Comparison of ENCODE assay signal across 18 cellular contexts in the genomic region with DNA sequence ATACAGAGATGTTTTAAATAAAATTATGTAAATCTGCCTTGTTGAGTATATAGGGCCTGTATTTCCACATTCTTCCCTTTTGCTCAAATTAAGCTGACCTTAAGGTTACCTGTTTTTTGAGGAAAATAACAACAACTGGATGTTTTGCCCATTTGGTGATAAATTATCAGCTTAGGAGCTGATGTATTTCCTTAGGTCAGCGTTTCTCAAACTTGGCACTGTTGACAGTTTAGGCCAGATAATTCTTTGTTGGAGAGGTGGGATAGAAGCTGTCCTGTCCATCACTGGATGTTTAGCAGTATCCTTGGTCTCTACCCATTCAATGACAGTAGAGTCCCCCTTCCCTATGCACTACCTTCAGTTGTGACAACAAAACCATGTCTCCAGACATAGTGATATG. TPM values are rescaled to one million over a fixed set of nuclear protein-coding genes. Genes with fewer than 3 reads are reported as not detected.
"Had no signal": no experiment of that assay in that cellular context is flagged by ENCODE, and none has a peak within 500 bp of the region (broad histone marks: within the 10 kb centered on the region; RNA-seq: fewer than 3 reads in every experiment).

No MANE protein-coding gene starts in this region.

- H3K36me3 ChIP-seq: colonic mucosa, stomach, thyroid gland, uterus had no signal

- H3K27me3 ChIP-seq: colonic mucosa, thyroid gland, uterus had no signal

- H3K9me3 ChIP-seq: colonic mucosa, psoas muscle, stomach, thyroid gland, uterus had no signal

- ATAC-seq: naive thymus-derived CD4-positive, alpha-beta T cell; psoas muscle; sciatic nerve had no signal

- H3K4me1 ChIP-seq: colonic mucosa, psoas muscle, uterus had no signal

- H3K4me3 ChIP-seq: colonic mucosa, psoas muscle, thyroid gland, uterus had no signal

- H3K27ac ChIP-seq: colonic mucosa, psoas muscle, stomach, thyroid gland, uterus had no signal

- DNase-seq: colonic mucosa; effector CD4-positive, alpha-beta T cell; foreskin melanocyte; head of caudate nucleus; hippocampal formation; kidney glomerular epithelial cell; naive thymus-derived CD4-positive, alpha-beta T cell; nephron progenitor cell; psoas muscle; retina; stimulated activated CD4-positive, alpha-beta T cell treated with anti-CD3 and anti-CD28 coated beads, Interleukin-2, amount 100 ng/mL, for 24 hours; stimulated activated CD4-positive, alpha-beta T cell treated with anti-CD3 and anti-CD28 coated beads, Interleukin-4, amount 100 ng/mL, for 4 hours; stimulated activated naive CD4-positive, alpha-beta T cell; stomach; thyroid gland; uterus had no signal

RNA-seq across cellular contexts. Expression of a gene that starts 7.2 kb away (rescaled TPM):
- total RNA-seq: skeletal muscle tissue had no signal
